Comparison of ENCODE assay signal across 9 cellular contexts in genomic region chr3:61521229-61521628, GRCh38. TPM values are rescaled to one million over a fixed set of nuclear protein-coding genes. Genes with fewer than 3 reads are reported as not detected.
DNase-seq lines count a peak whose midpoint lies in the region; ATAC-seq and TF ChIP-seq lines count a peak whose summit lies in the region.
"Had no signal": no experiment of that assay in that cellular context is flagged by ENCODE, and none has a peak within 500 bp of the region (broad histone marks: within the 10 kb centered on the region; RNA-seq: fewer than 3 reads in every experiment).

No MANE protein-coding gene starts in this region.

- H3K36me3 ChIP-seq in colonic mucosa (no peaks in the 10 kb centered on the region), WERI-Rb-1 (no peaks in the 10 kb centered on the region)

- H3K9me3 ChIP-seq in colonic mucosa (no peaks in the 10 kb centered on the region), WERI-Rb-1 (ENCODE audit: severe bottlenecking) (no peaks in the 10 kb centered on the region)

- H3K4me3 ChIP-seq in colonic mucosa (no peak overlapping the region), WERI-Rb-1 (ENCODE audit: low read depth, low read length) (no peak overlapping the region)

- H3K27ac ChIP-seq in colonic mucosa (no peak overlapping the region), WERI-Rb-1 (no peak overlapping the region)

- DNase-seq in iPS-NIHi11 (ENCODE audit: low spot score) (peak; percentile 64), NCI-H1694 (lab: John Stamatoyannopoulos, UW) (no peak), LoVo (ENCODE audit: low spot score) (no peak), colonic mucosa (no peak), WERI-Rb-1 (no peak)
- DNase-seq: activated CD8-positive, alpha-beta memory T cell treated with anti-CD3 and anti-CD28 coated beads, Interleukin-2, amount 50 U/mL, for 4 hours had no signal

- no peaks in the 10 kb centered on the region for H3K4me1 ChIP-seq in colonic mucosa

- TF ChIP-seq CTCF in colonic mucosa (IDR thresholded peaks at IDR 0.05) (no peak), WERI-Rb-1 (IDR thresholded peaks at IDR 0.05; ENCODE audit: low read depth, low read length) (no peak)

- no peak overlapping the region for H3K9ac ChIP-seq in colonic mucosa (ENCODE audit: low read depth in 2 of 2, low read length in 2 of 2)

- intact Hi-C loops in colonic mucosa (cut with DNase I): no loop called here

- peak; percentile 91 for ATAC-seq in GM18508 (IDR thresholded peaks at IDR 0.05; ENCODE audit: insufficient read depth, unreplicated experiment)
- ATAC-seq in GM21423 (IDR thresholded peaks at IDR 0.05; ENCODE audit: unreplicated experiment): peak; percentile 92
- ATAC-seq in HG03196 (IDR thresholded peaks at IDR 0.05; ENCODE audit: unreplicated experiment): peak; percentile 97

- no peaks in the 10 kb centered on the region for H3K27me3 ChIP-seq in colonic mucosa
- H3K27me3 ChIP-seq in WERI-Rb-1 (ENCODE audit: insufficient read depth, low read depth, severe bottlenecking): no peaks in the 10 kb centered on the region

RNA-seq across cellular contexts. Expression of gene PTPRG, which starts 40.1 kb away (rescaled TPM):
- 10 to 100 TPM; 26.0 to 26.3 TPM for total RNA-seq in colonic mucosa
